20 cellular contexts compared by ENCODE assay signal in the genomic region with DNA sequence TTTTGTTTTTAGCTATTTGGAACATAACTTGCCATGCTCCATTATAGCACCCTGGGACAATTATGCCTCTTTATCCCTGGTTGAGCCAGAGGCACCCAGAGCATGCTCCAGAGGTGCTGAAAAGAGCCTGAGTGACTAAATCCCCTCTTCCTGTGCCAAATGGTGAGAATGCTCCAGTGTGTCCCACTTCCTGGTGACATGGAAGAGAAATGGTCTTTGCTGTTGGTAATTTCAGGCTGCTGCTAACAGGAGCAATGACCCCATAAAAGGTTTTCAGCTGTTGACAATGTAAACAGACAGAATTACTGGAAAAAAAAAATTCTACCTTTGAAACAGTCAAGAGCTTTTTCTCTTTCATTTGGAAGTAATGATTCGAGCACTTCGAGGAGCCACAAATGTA.
"Had no signal": no experiment of that assay in that cellular context is flagged by ENCODE, and none has a peak within 500 bp of the region (broad histone marks: within the 10 kb centered on the region; RNA-seq: fewer than 3 reads in every experiment).

No MANE protein-coding gene starts in this region.

- H3K36me3 Mint-ChIP-seq: naive thymus-derived CD8-positive, alpha-beta T cell had no signal

- DNase-seq: activated CD4-positive, alpha-beta T cell treated with anti-CD3 and anti-CD28 coated beads, Interleukin-2, amount 50 U/mL, for 48 hours; activated CD4-positive, CD25-positive, alpha-beta regulatory T cell treated with anti-CD3 and anti-CD28 coated beads, Interleukin-2, amount 50 U/mL, for 72 hours; activated naive CD4-positive, alpha-beta T cell treated with anti-CD3 and anti-CD28 coated beads for 36 hours; activated naive CD8-positive, alpha-beta T cell treated with anti-CD3 and anti-CD28 coated beads, Interleukin-2, amount 50 U/mL, for 24 hours; activated T-cell treated with anti-CD3 and anti-CD28 coated beads, Interleukin-2, amount 50 U/mL, for 1 hour; aorta; heart right ventricle; naive thymus-derived CD8-positive, alpha-beta T cell; nucleus accumbens; right cardiac atrium; stimulated activated CD4-positive, alpha-beta T cell treated with anti-CD3 and anti-CD28 coated beads, Interleukin-15, amount 100 ng/mL, for 24 hours; stimulated activated CD4-positive, alpha-beta T cell treated with anti-CD3 and anti-CD28 coated beads, Interleukin-4, amount 100 ng/mL, for 1 hour; stimulated activated naive B cell treated with anti-CD40 and anti-IgM and Interleukin-4, amounts not matched to agents 10 μg/mL and 1 μg/mL and 100 μg/mL, for 72 hours; T1000; thyroid gland had no signal

- H3K4me3 Mint-ChIP-seq: activated naive CD4-positive, alpha-beta T cell treated with anti-CD3 and anti-CD28 coated beads for 36 hours; activated naive CD8-positive, alpha-beta T cell treated with anti-CD3 and anti-CD28 coated beads, Interleukin-2, amount 50 U/mL, for 24 hours; dendritic cell treated with granulocyte-macrophage colony-stimulating factor and Interleukin-4, amounts not matched to agents 40 ng/mL and 50 ng/mL, for 4 days; naive thymus-derived CD8-positive, alpha-beta T cell; stimulated activated naive B cell treated with anti-CD40 and anti-IgM and Interleukin-4, amounts not matched to agents 10 μg/mL and 1 μg/mL and 100 μg/mL, for 72 hours had no signal

- H3K27me3 Mint-ChIP-seq: activated naive CD8-positive, alpha-beta T cell treated with anti-CD3 and anti-CD28 coated beads, Interleukin-2, amount 50 U/mL, for 24 hours; dendritic cell treated with granulocyte-macrophage colony-stimulating factor and Interleukin-4, amounts not matched to agents 40 ng/mL and 50 ng/mL, for 4 days; naive thymus-derived CD8-positive, alpha-beta T cell; progenitor cell of endocrine pancreas; stimulated activated naive B cell treated with anti-CD40 and anti-IgM and Interleukin-4, amounts not matched to agents 10 μg/mL and 1 μg/mL and 100 μg/mL, for 72 hours had no signal

- H3K36me3 ChIP-seq: breast epithelium, heart right ventricle, thyroid gland had no signal

- H3K4me3 ChIP-seq: breast epithelium, heart right ventricle, skin epidermis, thyroid gland had no signal

- H3K9me3 ChIP-seq: breast epithelium, thyroid gland had no signal

- H3K27ac Mint-ChIP-seq: activated naive CD4-positive, alpha-beta T cell treated with anti-CD3 and anti-CD28 coated beads for 36 hours; activated naive CD8-positive, alpha-beta T cell treated with anti-CD3 and anti-CD28 coated beads, Interleukin-2, amount 50 U/mL, for 24 hours; activated T-helper 2 cell treated with anti-CD3 and anti-CD28 coated beads, Interferon-gamma antibody, Interleukin-2, Interleukin-4, amounts not matched to agents 10 μg/mL and 5 μg/mL and 100 μg/mL, durations not matched to agents 14 hours and 24 hours and 36 hours; dendritic cell treated with granulocyte-macrophage colony-stimulating factor and Interleukin-4, amounts not matched to agents 40 ng/mL and 50 ng/mL, for 4 days; naive thymus-derived CD8-positive, alpha-beta T cell; progenitor cell of endocrine pancreas; stimulated activated naive B cell treated with anti-CD40 and anti-IgM and Interleukin-4, amounts not matched to agents 10 μg/mL and 1 μg/mL and 100 μg/mL, for 72 hours had no signal

- H3K27me3 ChIP-seq: breast epithelium, heart right ventricle, thyroid gland had no signal

- H3K9me3 Mint-ChIP-seq: activated naive CD8-positive, alpha-beta T cell treated with anti-CD3 and anti-CD28 coated beads, Interleukin-2, amount 50 U/mL, for 24 hours; activated T-helper 2 cell treated with anti-CD3 and anti-CD28 coated beads, Interferon-gamma antibody, Interleukin-2, Interleukin-4, amounts not matched to agents 10 μg/mL and 5 μg/mL and 100 μg/mL, durations not matched to agents 14 hours and 24 hours and 36 hours had no signal
